In the genomic region with DNA sequence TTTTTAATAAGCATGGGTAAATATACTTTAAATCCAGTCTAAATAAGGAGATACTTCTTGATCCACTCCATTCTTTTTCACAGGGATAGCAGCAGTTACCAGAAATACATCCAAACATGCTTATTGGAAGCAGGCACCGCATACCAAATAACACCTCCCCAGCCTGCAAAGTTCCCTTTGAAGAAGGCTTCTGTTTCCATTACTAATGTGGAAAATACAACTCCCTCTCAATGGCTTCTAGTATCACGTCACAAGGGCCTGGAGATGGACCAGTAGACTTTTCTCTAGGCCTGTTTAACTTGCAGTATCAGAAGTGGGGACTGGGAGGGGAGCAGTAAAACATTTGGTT, we compare ENCODE assay signal across 8 cellular contexts. TPM values are rescaled to one million over a fixed set of nuclear protein-coding genes. Genes with fewer than 3 reads are reported as not detected.
DNase-seq lines count a peak whose midpoint lies in the region; ATAC-seq and TF ChIP-seq lines count a peak whose summit lies in the region.

No MANE protein-coding gene starts in this region.

- peaks cover 27% of the 10 kb centered on the region for H3K36me3 Mint-ChIP-seq in activated CD4-positive, alpha-beta memory T cell treated with anti-CD3 and anti-CD28 coated beads for 36 hours
- H3K36me3 Mint-ChIP-seq in activated CD4-positive, alpha-beta memory T cell treated with anti-CD3 and anti-CD28 coated beads, Interleukin-2, amount 10 ng/mL, durations not matched to agents 7 days and 5 days (ENCODE audit: low read depth) = peaks cover 59% of the 10 kb centered on the region

- TF ChIP-seq POLR2A in transverse colon (IDR thresholded peaks at IDR 0.05) (no peak), lower leg skin (IDR thresholded peaks at IDR 0.05) (no peak)

- H3K27me3 ChIP-seq in brain microvascular endothelial cell (replicated peaks) = no peaks in the 10 kb centered on the region
- H3K27me3 ChIP-seq in muscle layer of colon (ENCODE audit: control insufficient read depth in 1 of 2, insufficient read depth in 2 of 2, low read length in 2 of 2) = no peaks in the 10 kb centered on the region
- no peaks in the 10 kb centered on the region for H3K27me3 ChIP-seq in transverse colon

- H3K36me3 ChIP-seq in brain microvascular endothelial cell (replicated peaks) (peaks cover 6% of the 10 kb centered on the region), muscle layer of colon (ENCODE audit: insufficient read depth, low read length) (peaks cover 7% of the 10 kb centered on the region), transverse colon (peaks cover 0 to 11% (median 0%) of the 10 kb centered on the region in 4 donors)

- POLR2A ChIA-PET in activated CD4-positive, alpha-beta memory T cell treated with anti-CD3 and anti-CD28 coated beads for 36 hours (lab: Charles Lee) = no interaction called here
- POLR2A ChIA-PET in activated CD4-positive, alpha-beta memory T cell treated with anti-CD3 and anti-CD28 coated beads, Interleukin-2, amount 10 ng/mL, durations not matched to agents 7 days and 5 days (lab: Charles Lee) = interaction anchor here (1.3 kb wide), 1 partner anchor 10 kb away, joined by 3 read pairs; no protein-coding TSS in a partner anchor

- peaks cover 61% of the 10 kb centered on the region for H3K4me1 ChIP-seq in muscle layer of colon (ENCODE audit: insufficient read depth, low read length)
- peaks cover 0 to 73% (median 45%) of the 10 kb centered on the region in 4 donors for H3K4me1 ChIP-seq in transverse colon

- H3K9me3 ChIP-seq in muscle layer of colon (ENCODE audit: low read length) (no peaks in the 10 kb centered on the region), transverse colon (peaks cover 0 to 6% of the 10 kb centered on the region in 2 donors)

- peaks cover 9% of the 10 kb centered on the region for H3K9me3 Mint-ChIP-seq in activated CD4-positive, alpha-beta memory T cell treated with anti-CD3 and anti-CD28 coated beads for 36 hours
- H3K9me3 Mint-ChIP-seq in activated CD4-positive, alpha-beta memory T cell treated with anti-CD3 and anti-CD28 coated beads, Interleukin-2, amount 10 ng/mL, durations not matched to agents 7 days and 5 days = peaks cover 7% of the 10 kb centered on the region

- DNase-seq in activated CD4-positive, alpha-beta memory T cell treated with anti-CD3 and anti-CD28 coated beads for 36 hours = no peak
- no peak for DNase-seq in activated CD4-positive, alpha-beta memory T cell treated with anti-CD3 and anti-CD28 coated beads, Interleukin-2, amount 10 ng/mL, durations not matched to agents 7 days and 5 days
- DNase-seq in brain microvascular endothelial cell (no peak), transverse colon (no peak), UCSD-AML1 (lab: John Stamatoyannopoulos, UW; ENCODE audit: unreplicated experiment) (no peak), lower leg skin (ENCODE audit: low spot score in 2 of 2) (no peak)

- 74% methylated on average over 2 of the region's 2 CpGs; no CpG with 5 or more reads in 1 of the 2 donors for WGBS in transverse colon (ENCODE audit: low coverage in 1 of 2), 2 donors
- WGBS in lower leg skin, 2 donors = 12 to 26% methylated on average over 2 of the region's 2 CpGs

- CTCF ChIA-PET in activated CD4-positive, alpha-beta memory T cell treated with anti-CD3 and anti-CD28 coated beads for 36 hours (lab: Charles Lee) = no interaction called here
- CTCF ChIA-PET in activated CD4-positive, alpha-beta memory T cell treated with anti-CD3 and anti-CD28 coated beads, Interleukin-2, amount 10 ng/mL, durations not matched to agents 7 days and 5 days (lab: Charles Lee) = interaction anchor here (0.7 kb wide), 1 partner anchor 26 kb away, joined by 4 read pairs; no protein-coding TSS in a partner anchor

- H3K27me3 Mint-ChIP-seq in activated CD4-positive, alpha-beta memory T cell treated with anti-CD3 and anti-CD28 coated beads for 36 hours = no peaks in the 10 kb centered on the region
- H3K27me3 Mint-ChIP-seq in activated CD4-positive, alpha-beta memory T cell treated with anti-CD3 and anti-CD28 coated beads, Interleukin-2, amount 10 ng/mL, durations not matched to agents 7 days and 5 days = no peaks in the 10 kb centered on the region

- TF ChIP-seq CTCF in brain microvascular endothelial cell (IDR thresholded peaks at IDR 0.05; ENCODE audit: low read depth, low read length, missing control alignments) (no peak), transverse colon (IDR thresholded peaks at IDR 0.05) (no peak), lower leg skin (IDR thresholded peaks at IDR 0.05) (no peak)

- in situ Hi-C loops in brain microvascular endothelial cell (cut with HindIII; ENCODE audit: low pct_ligation_motif_present, low sequenced_read_pairs) (no loop called here), transverse colon (cut with MboI; ENCODE audit: low pct_ligation_motif_present in 1 of 4, low pct_unique_long_range_greater_than_20kb in 1 of 4, low sequenced_read_pairs in 3 of 4) (no loop called here)

- TF ChIP-seq EP300 in transverse colon (IDR thresholded peaks at IDR 0.05; ENCODE audit: low read depth) = peak; percentile 6

- H3K4me3 ChIP-seq in brain microvascular endothelial cell (ENCODE audit: low read depth, low read length) (no peak overlapping the region), muscle layer of colon (ENCODE audit: low read depth in 1 of 2, low read length in 2 of 2) (peak overlapping the region in 1 of 2 donors; percentile 19), transverse colon (no peak overlapping the region), lower leg skin (ENCODE audit: low read depth, poor library complexity, severe bottlenecking) (no peak overlapping the region)

- no peak overlapping the region for H3K4me3 Mint-ChIP-seq in activated CD4-positive, alpha-beta memory T cell treated with anti-CD3 and anti-CD28 coated beads for 36 hours
- no peak overlapping the region for H3K4me3 Mint-ChIP-seq in activated CD4-positive, alpha-beta memory T cell treated with anti-CD3 and anti-CD28 coated beads, Interleukin-2, amount 10 ng/mL, durations not matched to agents 7 days and 5 days

- peaks cover 86% of the 10 kb centered on the region for H3K4me1 Mint-ChIP-seq in activated CD4-positive, alpha-beta memory T cell treated with anti-CD3 and anti-CD28 coated beads for 36 hours (ENCODE audit: low read depth)
- peaks cover 67% of the 10 kb centered on the region for H3K4me1 Mint-ChIP-seq in activated CD4-positive, alpha-beta memory T cell treated with anti-CD3 and anti-CD28 coated beads, Interleukin-2, amount 10 ng/mL, durations not matched to agents 7 days and 5 days

- ATAC-seq in HG02588 (IDR thresholded peaks at IDR 0.05; ENCODE audit: unreplicated experiment) = no peak

- intact Hi-C loops in activated CD4-positive, alpha-beta memory T cell treated with anti-CD3 and anti-CD28 coated beads for 36 hours (cut with micrococcal nuclease) = no loop called here
- intact Hi-C loops in transverse colon (cut with DNase I; ENCODE audit: low total_unique reads) = no loop called here
- intact Hi-C loops in lower leg skin (cut with DNase I; ENCODE audit: low total_unique reads) = no loop called here

- H3K27ac Mint-ChIP-seq in activated CD4-positive, alpha-beta memory T cell treated with anti-CD3 and anti-CD28 coated beads for 36 hours = peak overlapping the region; percentile 77
- no peak overlapping the region for H3K27ac Mint-ChIP-seq in activated CD4-positive, alpha-beta memory T cell treated with anti-CD3 and anti-CD28 coated beads, Interleukin-2, amount 10 ng/mL, durations not matched to agents 7 days and 5 days

- H3K9ac ChIP-seq in muscle layer of colon (ENCODE audit: low read length) = no peak overlapping the region

- H3K27ac ChIP-seq in brain microvascular endothelial cell (peak overlapping the region; percentile 65), muscle layer of colon (ENCODE audit: low read depth, low read length) (peak overlapping the region; percentile 41), transverse colon (peak overlapping the region; percentile 56 to 72 (median 69))

RNA-seq across cellular contexts. Expression of a gene that starts 20.8 kb away (rescaled TPM):
- total RNA-seq in activated CD4-positive, alpha-beta memory T cell treated with anti-CD3 and anti-CD28 coated beads for 36 hours = 10 to 100 TPM; 23.0 TPM
- total RNA-seq in activated CD4-positive, alpha-beta memory T cell treated with anti-CD3 and anti-CD28 coated beads, Interleukin-2, amount 10 ng/mL, durations not matched to agents 7 days and 5 days = 10 to 100 TPM; 33.3 TPM
- total RNA-seq in transverse colon = 10 to 100 TPM; 28.5 to 63.6 (median 58.7) TPM
- total RNA-seq in lower leg skin = 10 to 100 TPM; 35.0 to 57.7 (median 51.1) TPM
